In genomic region chr11:95790933-95791247, GRCh38 we compare ENCODE assay signal across 8 cellular contexts. TPM values are rescaled to one million over a fixed set of nuclear protein-coding genes. Genes with fewer than 3 reads are reported as not detected.
DNase-seq lines count a peak whose midpoint lies in the region; ATAC-seq lines count a peak whose summit lies in the region.

No MANE protein-coding gene starts in this region.

- H3K9ac ChIP-seq in skeletal muscle tissue (ENCODE audit: low read depth in 1 of 3, low read length in 3 of 3) = peak overlapping the region; percentile 94 to 97 (median 96)

- H3K27me3 ChIP-seq in skeletal muscle tissue (ENCODE audit: control insufficient read depth in 3 of 3, insufficient read depth in 3 of 3, low read length in 3 of 3) = no peaks in the 10 kb centered on the region

- H3K27ac ChIP-seq in skeletal muscle tissue (ENCODE audit: low read depth, low read length) = peak overlapping the region; percentile 98

- peaks cover 15 to 20% (median 16%) of the 10 kb centered on the region in 3 donors for H3K4me1 ChIP-seq in skeletal muscle tissue (ENCODE audit: control insufficient read depth in 3 of 3, insufficient read depth in 3 of 3, low read length in 3 of 3)

- ATAC-seq in GM19351 (IDR thresholded peaks at IDR 0.05; ENCODE audit: unreplicated experiment) = peak; percentile 16

- DNase-seq in AG08395 (ENCODE audit: low spot score) (peak; percentile 18), NCI-H1417 (lab: John Stamatoyannopoulos, UW) (peak; percentile 51 to 91 (median 86)), T-helper 9 cell (peak; percentile 27), T47D (ENCODE audit: low read depth in 1 of 2, low spot score in 1 of 2) (peak; percentile 23 to 78), iPS-NIHi11 (ENCODE audit: low spot score) (peak; percentile 64), GM19240 (ENCODE audit: insufficient read length, low spot score) (no peak)

- H3K4me3 ChIP-seq in skeletal muscle tissue (ENCODE audit: low read length in 3 of 3) = peak overlapping the region; percentile 86 to 94 (median 93)

- H3K36me3 ChIP-seq in skeletal muscle tissue (ENCODE audit: control insufficient read depth in 3 of 3, insufficient read depth in 3 of 3, low read length in 3 of 3) = peaks cover 0 to 12% (median 2%) of the 10 kb centered on the region in 3 donors

- H3K9me3 ChIP-seq in skeletal muscle tissue (ENCODE audit: control insufficient read depth in 3 of 3, low read length in 3 of 3) = no peaks in the 10 kb centered on the region

- in situ Hi-C loops in T47D (cut with HindIII; ENCODE audit: low pct_unique_long_range_greater_than_20kb, low sequenced_read_pairs) = no loop called here

RNA-seq across cellular contexts. Expression of gene CEP57, which starts 0.6 kb away (rescaled TPM):
- total RNA-seq in skeletal muscle tissue = 51.7 TPM

RNA-seq across cellular contexts. Expression of gene FAM76B, which starts 1.3 kb away (rescaled TPM):
- 12.0 TPM for total RNA-seq in skeletal muscle tissue
